ENCODE assay signal across 8 cellular contexts in the genomic region with DNA sequence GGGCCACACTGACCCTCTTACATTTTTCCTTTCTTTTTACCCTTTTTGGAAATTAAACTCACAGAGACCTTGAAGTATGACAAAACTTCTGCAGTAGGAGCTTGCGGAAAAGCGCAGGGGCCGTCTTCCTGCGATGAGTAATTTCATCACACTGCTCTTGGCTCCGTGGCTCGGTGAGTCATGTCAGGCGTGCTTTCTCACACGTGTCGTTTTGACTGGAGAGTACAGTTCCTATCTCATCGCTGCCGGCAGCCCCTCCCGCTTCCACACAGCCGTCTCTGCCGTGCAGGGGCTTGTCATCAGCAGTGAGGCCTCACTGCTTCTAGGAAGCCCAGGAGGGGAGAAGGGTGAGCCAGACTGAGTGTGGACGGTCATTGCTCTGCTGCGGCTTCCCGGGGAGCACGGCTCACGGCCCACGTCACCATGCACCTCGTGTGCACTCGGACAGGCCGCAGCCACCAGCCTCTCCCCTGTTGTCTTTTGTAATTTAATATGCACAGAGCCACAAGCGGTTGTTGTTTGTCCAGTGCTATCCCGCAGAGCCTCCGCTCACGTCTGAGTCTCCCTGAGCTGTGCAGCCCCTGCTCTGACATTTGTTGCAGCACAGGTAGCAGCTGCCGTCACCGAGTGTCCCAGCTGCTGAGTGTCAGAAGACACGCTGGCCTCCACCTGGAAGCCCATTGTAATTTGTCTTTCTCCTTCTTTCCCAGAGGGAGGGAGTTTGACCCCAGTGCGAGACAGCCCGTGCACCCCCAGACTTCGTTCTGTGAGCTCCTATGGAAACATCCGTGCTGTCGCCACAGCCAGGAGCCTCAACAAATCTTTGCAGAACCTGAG.
A peak's percentile ranks its signal among the peaks of the same experiment; 100 is the strongest.
DNase-seq lines count a peak whose midpoint lies in the region; ATAC-seq and TF ChIP-seq lines count a peak whose summit lies in the region.

No MANE protein-coding gene starts in this region.

- H3K4me2 ChIP-seq in DND-41 (ENCODE audit: insufficient read depth, low read length) (no peak overlapping the region), HCT116 (ENCODE audit: low read length) (peak overlapping the region; percentile 83), neuronal stem cell (ENCODE audit: insufficient read depth, low read length, poor library complexity, severe bottlenecking) (no peak overlapping the region)

- ATAC-seq in DND-41 (ENCODE audit: insufficient read depth, low read depth) (0 out of 3 replicates have a peak, but pooled peaks have one; percentile 31), HCT116 (peak; percentile 73)
- ATAC-seq in stimulated activated naive CD8-positive, alpha-beta T cell treated with anti-CD3 and anti-CD28 coated beads, Interleukin-15, Interleukin-2, amounts not matched to agents 100 U/mL and 50 U/mL, for 24 hours: peak; percentile 80

- H3K4me3 Mint-ChIP-seq in activated CD4-positive, alpha-beta memory T cell treated with anti-CD3 and anti-CD28 coated beads for 36 hours: peak overlapping the region; percentile 89

- no peak overlapping the region for H3K23ac ChIP-seq in neuronal stem cell (ENCODE audit: low read depth, low read length, poor library complexity)

- peak overlapping the region; percentile 56 for H4K8ac ChIP-seq in neuronal stem cell (ENCODE audit: low read depth, low read length)

- no peak overlapping the region for H2AK5ac ChIP-seq in neuronal stem cell (ENCODE audit: low read depth, low read length)

- H3K27ac ChIP-seq in DND-41 (ENCODE audit: low read length) (no peak overlapping the region), HCT116 (ENCODE audit: low read depth, low read length) (peak overlapping the region; percentile 96), duodenal mucosa (ENCODE audit: low read depth, low read length) (peak overlapping the region; percentile 44), neuronal stem cell (replicated peaks; ENCODE audit: low read length) (no peak overlapping the region)

- DNase-seq in DND-41 (no peak), HCT116 (ENCODE audit: low read depth, low spot score) (peak; percentile 91), NCI-H2171 treated with DMSO at 0.1 percent for 48 hours (lab: John Stamatoyannopoulos, UW) (peak; percentile 75), neuronal stem cell (ENCODE audit: low spot score) (no peak), kidney glomerular epithelial cell (lab: John Stamatoyannopoulos, UW) (no peak)
- DNase-seq in activated CD4-positive, alpha-beta memory T cell treated with anti-CD3 and anti-CD28 coated beads for 36 hours: peak; percentile 97
- peak; percentile 91 for DNase-seq in stimulated activated naive CD8-positive, alpha-beta T cell treated with anti-CD3 and anti-CD28 coated beads, Interleukin-15, Interleukin-2, amounts not matched to agents 100 U/mL and 50 U/mL, for 24 hours

- H3K27ac Mint-ChIP-seq in activated CD4-positive, alpha-beta memory T cell treated with anti-CD3 and anti-CD28 coated beads for 36 hours: peak overlapping the region; percentile 96

- peaks cover 67% of the 10 kb centered on the region for H3K36me3 Mint-ChIP-seq in activated CD4-positive, alpha-beta memory T cell treated with anti-CD3 and anti-CD28 coated beads for 36 hours

- H3K4ac ChIP-seq in neuronal stem cell (ENCODE audit: low read length): no peak overlapping the region

- H3K79me2 ChIP-seq in DND-41 (ENCODE audit: insufficient read depth, low read length): no peaks in the 10 kb centered on the region
- H3K79me2 ChIP-seq in HCT116 (ENCODE audit: insufficient read depth, low read length): no peaks in the 10 kb centered on the region

- CTCF ChIA-PET in HCT116 (lab: Charles Lee): interaction anchor here (0.8 to 1.5 kb wide), 5 partner anchors 9 to 465 kb away, joined by 3 read pairs; no protein-coding TSS in a partner anchor
- CTCF ChIA-PET in activated CD4-positive, alpha-beta memory T cell treated with anti-CD3 and anti-CD28 coated beads for 36 hours (lab: Charles Lee): interaction anchor here (0.6 to 3.9 kb wide), 14 partner anchors 9 to 465 kb away, joined by 3 to 16 read pairs (median 4); no protein-coding TSS in a partner anchor

- H3K27me3 ChIP-seq in DND-41 (ENCODE audit: insufficient read depth, low read length, poor library complexity) (no peaks in the 10 kb centered on the region), HCT116 (ENCODE audit: insufficient read depth, low read length) (no peaks in the 10 kb centered on the region), duodenal mucosa (ENCODE audit: control insufficient read depth in 1 of 2, insufficient read depth in 2 of 2, low read length in 2 of 2) (no peaks in the 10 kb centered on the region), neuronal stem cell (ENCODE audit: control insufficient read depth in 3 of 3, insufficient read depth in 3 of 3, low read depth in 1 of 3, low read length in 3 of 3) (no peaks in the 10 kb centered on the region)

- no peak overlapping the region for H2BK15ac ChIP-seq in neuronal stem cell (ENCODE audit: low read length)

- no peak; the same call in 1 of the 2 replicates for TF ChIP-seq RAD21 in HCT116 (IDR thresholded peaks at IDR 0.05; ENCODE audit: low read depth)

- no peak overlapping the region for H2AFZ ChIP-seq in DND-41 (ENCODE audit: low read depth, low read length)
- H2AFZ ChIP-seq in HCT116 (ENCODE audit: low read depth, low read length, poor library complexity, severe bottlenecking): no peak overlapping the region
- no peak overlapping the region for H2AFZ ChIP-seq in neuronal stem cell (ENCODE audit: low read length)

- TF ChIP-seq CTCF in DND-41 (IDR thresholded peaks at IDR 0.05; ENCODE audit: borderline replicate concordance, extremely low read depth, low read length, poor library complexity, severe bottlenecking): no peak
- no peak for TF ChIP-seq CTCF in HCT116 (IDR thresholded peaks at IDR 0.05 in 2 of 3, conservative IDR thresholded peaks at IDR 0.05 in 1 of 3; ENCODE audit: borderline replicate concordance in 1 of 3, insufficient read depth in 1 of 3, low read depth in 2 of 3, low read length in 2 of 3)

- H4K20me1 ChIP-seq in DND-41 (ENCODE audit: insufficient read depth, low read length) (no peaks in the 10 kb centered on the region; the same call in 1 of the 2 replicates), HCT116 (ENCODE audit: insufficient read depth) (no peaks in the 10 kb centered on the region; the same call in 1 of the 2 replicates)

- no peak overlapping the region for H2BK12ac ChIP-seq in neuronal stem cell (ENCODE audit: low read length)

- WGBS in neuronal stem cell (ENCODE audit: extremely low coverage in 2 of 2, insufficient read length in 2 of 2, insufficient replicate concordance in 1 of 2), 2 donors: no CpG with 5 or more reads among the region's 35 CpGs

- H3K36me3 ChIP-seq in DND-41 (ENCODE audit: insufficient read depth, low read length): peaks cover 64% of the 10 kb centered on the region
- peaks cover 2 to 18% of the 10 kb centered on the region in 2 experiments; a peak in 3 of 4 replicates for H3K36me3 ChIP-seq in HCT116 (ENCODE audit: control insufficient read depth in 1 of 2, insufficient read depth in 2 of 2, low read length in 2 of 2)
- peaks cover 8 to 25% of the 10 kb centered on the region in 2 donors for H3K36me3 ChIP-seq in duodenal mucosa (ENCODE audit: control insufficient read depth in 1 of 2, insufficient read depth in 2 of 2, low read length in 2 of 2)
- H3K36me3 ChIP-seq in neuronal stem cell (replicated peaks in 1 of 2; ENCODE audit: control insufficient read depth in 2 of 2, insufficient read depth in 2 of 2, low read length in 2 of 2): peaks cover 16 to 43% of the 10 kb centered on the region in 2 donors

- H2BK120ac ChIP-seq in neuronal stem cell (ENCODE audit: low read depth, low read length): no peak overlapping the region

- H3K4me1 Mint-ChIP-seq in activated CD4-positive, alpha-beta memory T cell treated with anti-CD3 and anti-CD28 coated beads for 36 hours (ENCODE audit: low read depth): peaks cover 71% of the 10 kb centered on the region

- intact Hi-C loops in HCT116 (cut with micrococcal nuclease): loop anchor here (5.0 to 10.0 kb wide), 2 partner anchors 35 to 437 kb away; no protein-coding TSS in a partner anchor
- intact Hi-C loops in activated CD4-positive, alpha-beta memory T cell treated with anti-CD3 and anti-CD28 coated beads for 36 hours (cut with micrococcal nuclease): loop anchor here (1.0 to 10.0 kb wide), 6 partner anchors 9 to 437 kb away; no protein-coding TSS in a partner anchor

- POLR2A ChIA-PET in HCT116 (lab: Charles Lee): interaction anchor here (1.2 kb wide), 1 partner anchor 11 kb away, joined by 3 read pairs; no protein-coding TSS in a partner anchor
- POLR2A ChIA-PET in activated CD4-positive, alpha-beta memory T cell treated with anti-CD3 and anti-CD28 coated beads for 36 hours (lab: Charles Lee): interaction anchor here (0.5 to 3.1 kb wide), 20 partner anchors 9 to 437 kb away, joined by 3 to 44 read pairs (median 4); no protein-coding TSS in a partner anchor

- TF ChIP-seq POLR2A in HCT116 (IDR thresholded peaks at IDR 0.05; ENCODE audit: borderline replicate concordance, extremely low read depth, insufficient read depth, insufficient read length): no peak

- H4K91ac ChIP-seq in neuronal stem cell (ENCODE audit: low read depth, low read length, poor library complexity): no peak overlapping the region

- H3K9me2 ChIP-seq in HCT116 (ENCODE audit: insufficient read depth): no peaks in the 10 kb centered on the region

- H3K79me1 ChIP-seq in neuronal stem cell (ENCODE audit: low read depth, low read length): no peaks in the 10 kb centered on the region

- no peak overlapping the region for H3K9ac ChIP-seq in DND-41 (ENCODE audit: low read depth, low read length)
- H3K9ac ChIP-seq in HCT116 (ENCODE audit: low read length): peak overlapping the region; percentile 65
- H3K9ac ChIP-seq in duodenal mucosa (ENCODE audit: low read depth in 1 of 2, low read length in 2 of 2): peak overlapping the region in 1 of 2 donors; percentile 25
- H3K9ac ChIP-seq in neuronal stem cell (ENCODE audit: low read depth, low read length, poor library complexity): no peak overlapping the region

- H3K9me3 ChIP-seq in DND-41 (ENCODE audit: insufficient read depth, low read length, severe bottlenecking): no peaks in the 10 kb centered on the region
- H3K9me3 ChIP-seq in HCT116 (ENCODE audit: control insufficient read depth in 1 of 2, insufficient read depth in 1 of 2, low read depth in 1 of 2, low read length in 2 of 2): no peaks in the 10 kb centered on the region
- H3K9me3 ChIP-seq in duodenal mucosa (ENCODE audit: control insufficient read depth in 1 of 2, low read length in 2 of 2): no peaks in the 10 kb centered on the region
- H3K9me3 ChIP-seq in neuronal stem cell (replicated peaks in 1 of 2; ENCODE audit: control insufficient read depth in 2 of 2, insufficient read depth in 1 of 2, low read depth in 1 of 2, low read length in 2 of 2): no peaks in the 10 kb centered on the region

- H3K9me3 Mint-ChIP-seq in activated CD4-positive, alpha-beta memory T cell treated with anti-CD3 and anti-CD28 coated beads for 36 hours: no peaks in the 10 kb centered on the region

- no peak overlapping the region for H3K4me3 ChIP-seq in DND-41 (ENCODE audit: low read depth in 1 of 2, low read length in 2 of 2)
- peak overlapping the region; percentile 23 to 47 for H3K4me3 ChIP-seq in HCT116 (replicated peaks in 1 of 2; ENCODE audit: low read depth in 1 of 2, low read length in 2 of 2)
- peak overlapping the region in 1 of 2 donors; percentile 0 for H3K4me3 ChIP-seq in duodenal mucosa (ENCODE audit: low read depth in 1 of 2, low read length in 2 of 2)
- no peak overlapping the region for H3K4me3 ChIP-seq in neuronal stem cell (ENCODE audit: low read length in 2 of 2)

- peak overlapping the region; percentile 22 for H3K18ac ChIP-seq in neuronal stem cell (ENCODE audit: low read length)

- no peak overlapping the region for H3K14ac ChIP-seq in neuronal stem cell (ENCODE audit: low read length)

- RAD21 ChIA-PET in HCT116 (lab: Charles Lee; ENCODE audit: low non-redundant PET in 1 of 2, low total read pairs in 2 of 2, uncharacterized antibody in 2 of 2, unreplicated experiment in 2 of 2): interaction anchor here in 1 of 2 experiments (0.9 kb wide), 1 partner anchor 273 kb away, joined by 5 read pairs; no protein-coding TSS in a partner anchor

- H3K4me1 ChIP-seq in DND-41 (ENCODE audit: insufficient read depth, low read length): no peaks in the 10 kb centered on the region
- peaks cover 37 to 48% of the 10 kb centered on the region in 2 experiments for H3K4me1 ChIP-seq in HCT116 (ENCODE audit: control insufficient read depth in 1 of 2, insufficient read depth in 2 of 2, low read length in 2 of 2)
- H3K4me1 ChIP-seq in duodenal mucosa (ENCODE audit: control insufficient read depth in 1 of 2, insufficient read depth in 2 of 2, low read length in 2 of 2): peaks cover 0 to 16% of the 10 kb centered on the region in 2 donors
- peaks cover 0 to 17% of the 10 kb centered on the region in 2 donors for H3K4me1 ChIP-seq in neuronal stem cell (ENCODE audit: control insufficient read depth in 2 of 2, insufficient read depth in 1 of 2, low read depth in 1 of 2, low read length in 2 of 2)

- no TSS peak for BruUV-seq in HCT116 (replicated peaks; lab: Mats Ljungman, UMichigan)

- H2BK5ac ChIP-seq in neuronal stem cell (ENCODE audit: low read length): no peak overlapping the region

- no peaks in the 10 kb centered on the region for H3K27me3 Mint-ChIP-seq in activated CD4-positive, alpha-beta memory T cell treated with anti-CD3 and anti-CD28 coated beads for 36 hours

Comparison
In these comparisons a context has a peak if more than half of its experiments do, and no peak if none do; other contexts are left out.
1. DNase-seq: peak in HCT116 (single experiment), NCI-H2171 treated with DMSO at 0.1 percent for 48 hours (single experiment), activated CD4-positive, alpha-beta memory T cell treated with anti-CD3 and anti-CD28 coated beads for 36 hours (single experiment) and stimulated activated naive CD8-positive, alpha-beta T cell treated with anti-CD3 and anti-CD28 coated beads, Interleukin-15, Interleukin-2, amounts not matched to agents 100 U/mL and 50 U/mL, for 24 hours (single experiment); none in DND-41 (single experiment), neuronal stem cell (single experiment) and kidney glomerular epithelial cell (single experiment).
2. H3K27ac ChIP-seq: peak in HCT116 (single experiment) and duodenal mucosa (single experiment); none in DND-41 (single experiment) and neuronal stem cell (single experiment).
3. H3K4me3 ChIP-seq: peak in HCT116 (2 of 2); none in DND-41 (0 of 2) and neuronal stem cell (0 of 2).
4. Peak in every context shown above with its lines, with median percentiles within 50 percentile points of each other: ATAC-seq.